1 cellular context compared by ENCODE assay signal in the genomic region with DNA sequence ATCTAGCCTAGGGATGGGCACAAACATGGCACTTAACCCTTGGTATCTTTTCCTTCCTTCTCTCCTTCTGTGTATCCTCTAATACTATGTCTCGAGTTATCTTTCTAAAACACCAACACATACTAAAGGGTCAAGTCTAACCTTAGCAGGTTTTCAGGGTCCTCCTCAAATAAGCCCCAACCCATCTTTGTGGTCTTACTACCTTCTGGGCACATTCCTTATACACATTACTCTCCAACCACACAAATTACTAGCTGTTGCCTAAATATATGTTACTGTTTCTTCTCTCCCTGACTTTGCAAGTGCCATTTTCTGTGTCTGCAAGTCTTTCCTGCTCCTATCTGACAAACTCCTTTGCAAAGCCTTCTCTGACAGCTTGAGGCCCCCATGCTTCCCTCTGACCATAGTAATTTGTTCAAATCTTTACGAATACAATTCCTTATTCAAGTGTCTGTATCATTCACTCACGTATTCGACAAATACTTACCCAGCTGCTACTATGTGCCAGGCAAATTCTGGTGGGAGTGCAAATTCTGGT.
TF ChIP-seq lines count a peak whose summit lies in the region.

No MANE protein-coding gene starts in this region.

TF ChIP-seq in GM23338, 12 proteins besides CTCF, POLR2A, EP300 and RAD21 (continued from another document):
- TF ChIP-seq ZNF462 (CRISPR knock-in tag; IDR thresholded peaks at IDR 0.05) (no peak), JUNB (IDR thresholded peaks at IDR 0.05; ENCODE audit: unreplicated experiment) (no peak), EZH2phosphoT487 (IDR thresholded peaks at IDR 0.05; ENCODE audit: unreplicated experiment) (no peak)
TF ChIP-seq in GM23338: peak in this region for 0.
